1 cellular context compared by ENCODE assay signal in genomic region chr14:30681752-30682355, GRCh38.
TF ChIP-seq lines count a peak whose summit lies in the region.

No MANE protein-coding gene starts in this region.

TF ChIP-seq in IMR-90, 13 proteins besides CTCF, POLR2A, EP300 and RAD21:
- TF ChIP-seq ELK1 (IDR thresholded peaks at IDR 0.05; ENCODE audit: borderline replicate concordance, low read depth, low read length) = no peak
- TF ChIP-seq CEBPB (IDR thresholded peaks at IDR 0.05; ENCODE audit: low read depth, low read length) = no peak
- TF ChIP-seq CHD1 (IDR thresholded peaks at IDR 0.05; ENCODE audit: low read depth, low read length) = no peak
- no peak for TF ChIP-seq NFE2L2 (IDR thresholded peaks at IDR 0.05; ENCODE audit: low read depth, low read length)
- no peak for TF ChIP-seq RFX5 (IDR thresholded peaks at IDR 0.05; ENCODE audit: low read depth, low read length)
- no peak for TF ChIP-seq SMC3 (IDR thresholded peaks at IDR 0.05; ENCODE audit: low read depth, low read length)
- TF ChIP-seq RCOR1 (IDR thresholded peaks at IDR 0.05; ENCODE audit: insufficient replicate concordance, low read length) = no peak
- TF ChIP-seq FOS (IDR thresholded peaks at IDR 0.05; ENCODE audit: low read depth, low read length) = no peak
- TF ChIP-seq MAZ (IDR thresholded peaks at IDR 0.05; ENCODE audit: borderline replicate concordance, low read depth, low read length) = no peak
- TF ChIP-seq BHLHE40 (IDR thresholded peaks at IDR 0.05; ENCODE audit: low read depth, low read length) = no peak
- no peak for TF ChIP-seq MAFK (IDR thresholded peaks at IDR 0.05; ENCODE audit: low read depth, low read length)
- no peak for TF ChIP-seq USF2 (IDR thresholded peaks at IDR 0.05; ENCODE audit: low read depth, low read length)
- no peak for TF ChIP-seq MXI1 (IDR thresholded peaks at IDR 0.05; ENCODE audit: borderline replicate concordance, low read depth, low read length)
